Comparison of ENCODE assay signal across 15 cellular contexts in the genomic region with DNA sequence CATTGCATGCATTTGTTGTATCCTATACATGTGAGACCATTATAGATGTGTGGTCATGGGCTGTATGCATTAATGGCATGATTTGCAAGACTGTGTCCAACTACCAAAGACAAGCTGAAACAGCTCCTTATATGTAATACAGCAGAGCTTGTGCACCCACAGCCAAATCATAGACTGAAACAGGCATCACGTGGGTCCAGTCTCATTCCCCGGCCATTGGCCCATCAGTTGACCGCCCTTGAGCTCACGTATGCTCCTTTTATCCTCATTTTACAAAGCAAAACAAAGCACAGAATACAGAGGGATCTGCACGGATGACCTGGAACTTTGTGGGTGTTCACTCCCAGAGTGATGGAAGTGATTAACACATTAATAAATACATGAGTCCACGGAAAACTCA.
A peak's percentile ranks its signal among the peaks of the same experiment; 100 is the strongest.
DNase-seq lines count a peak whose midpoint lies in the region; ATAC-seq and TF ChIP-seq lines count a peak whose summit lies in the region.
"Had no signal": no experiment of that assay in that cellular context is flagged by ENCODE, and none has a peak within 500 bp of the region (broad histone marks: within the 10 kb centered on the region; RNA-seq: fewer than 3 reads in every experiment).

No MANE protein-coding gene starts in this region.

- no peak for TF ChIP-seq EP300 in gastroesophageal sphincter (IDR thresholded peaks at IDR 0.05)

- peak overlapping the region; percentile 89 for H3K4me2 ChIP-seq in MM.1S (ENCODE audit: low read depth, low read length)
- H3K4me2 ChIP-seq: A549 had no signal

- no peak overlapping the region for H3K27ac Mint-ChIP-seq in CD4-positive, alpha-beta T cell
- H3K27ac Mint-ChIP-seq: CD4-positive, CD25-positive, alpha-beta regulatory T cell; HFFc6 had no signal

- H3K4me3 ChIP-seq in MM.1S (ENCODE audit: low read length) (peak overlapping the region; percentile 66; the same call in 1 of the 2 replicates), gastroesophageal sphincter (no peak overlapping the region), rectal smooth muscle tissue (ENCODE audit: low read length) (no peak overlapping the region), BE2C (ENCODE audit: low read depth, low read length) (no peak overlapping the region)
- H3K4me3 ChIP-seq: A549 had no signal

- ATAC-seq in gastroesophageal sphincter: no peak
- ATAC-seq in HG03457 (IDR thresholded peaks at IDR 0.05; ENCODE audit: unreplicated experiment): no peak
- ATAC-seq in CD4-positive, alpha-beta T cell (ENCODE audit: poor library complexity): no peak
- ATAC-seq: A549 had no signal

- no peak overlapping the region for H3K9ac ChIP-seq in MM.1S (ENCODE audit: low read length)
- no peak overlapping the region for H3K9ac ChIP-seq in rectal smooth muscle tissue (ENCODE audit: low read length)

- H3K27me3 ChIP-seq in MM.1S (replicated peaks; ENCODE audit: insufficient read depth, low read length) (no peaks in the 10 kb centered on the region), gastroesophageal sphincter (no peaks in the 10 kb centered on the region), rectal smooth muscle tissue (ENCODE audit: control insufficient read depth, insufficient read depth, low read length) (no peaks in the 10 kb centered on the region), BE2C (no peaks in the 10 kb centered on the region)
- H3K27me3 ChIP-seq in CD4-positive, alpha-beta T cell (ENCODE audit: control insufficient read depth, insufficient read depth, low read length): peaks cover 11% of the 10 kb centered on the region

- peak overlapping the region; percentile 24; the same call in 1 of the 2 replicates for H3K27ac ChIP-seq in MM.1S (ENCODE audit: low read length)
- peak overlapping the region in 3 of 4 donors; percentile 75 to 90 (median 83) for H3K27ac ChIP-seq in gastroesophageal sphincter
- H3K27ac ChIP-seq in rectal smooth muscle tissue (ENCODE audit: low read depth, low read length): peak overlapping the region; percentile 39
- no peak overlapping the region for H3K27ac ChIP-seq in CD4-positive, alpha-beta T cell (ENCODE audit: low read depth, low read length)
- H3K27ac ChIP-seq: A549, HL-60 had no signal

- 58 to 75% methylated on average over 6 of the region's 6 CpGs for WGBS in gastroesophageal sphincter (ENCODE audit: low coverage in 1 of 2), 2 donors

- TF ChIP-seq POLR2A in gastroesophageal sphincter (IDR thresholded peaks at IDR 0.05): no peak

- peaks cover 50% of the 10 kb centered on the region for H3K27me3 Mint-ChIP-seq in CD4-positive, alpha-beta T cell

- H3K36me3 Mint-ChIP-seq in CD4-positive, alpha-beta T cell (ENCODE audit: low read depth): no peaks in the 10 kb centered on the region
- H3K36me3 Mint-ChIP-seq: CD4-positive, CD25-positive, alpha-beta regulatory T cell had no signal

- DNase-seq in MM.1S (no peak), ureter (ENCODE audit: low spot score) (peak; percentile 32), BE2C (no peak), RKO (ENCODE audit: low spot score) (no peak)
- no peak for DNase-seq in CD4-positive, alpha-beta T cell
- DNase-seq: Calu3; CD4-positive, CD25-positive, alpha-beta regulatory T cell; DMS 273 treated with DMSO at 0.1 percent for 48 hours; HCEC 1CT; HFFc6 had no signal

- H3K4me1 Mint-ChIP-seq in CD4-positive, alpha-beta T cell (ENCODE audit: low read depth): peaks cover 12% of the 10 kb centered on the region

- peaks cover 28% of the 10 kb centered on the region for H3K79me2 ChIP-seq in MM.1S (ENCODE audit: low read length)

- CTCF ChIA-PET in CD4-positive, alpha-beta T cell (lab: Charles Lee): no interaction called here

- H3K9me2 ChIP-seq in MM.1S (replicated peaks; ENCODE audit: insufficient read depth, low read length): no peaks in the 10 kb centered on the region

- no peak overlapping the region for H2AFZ ChIP-seq in MM.1S (ENCODE audit: low read length)

- H3K36me3 ChIP-seq in MM.1S (replicated peaks; ENCODE audit: insufficient read depth, low read length) (no peaks in the 10 kb centered on the region), gastroesophageal sphincter (no peaks in the 10 kb centered on the region), rectal smooth muscle tissue (ENCODE audit: control insufficient read depth, insufficient read depth, low read length) (no peaks in the 10 kb centered on the region), BE2C (no peaks in the 10 kb centered on the region)

- no peak overlapping the region for H3K4me3 Mint-ChIP-seq in CD4-positive, alpha-beta T cell
- H3K4me3 Mint-ChIP-seq: CD4-positive, CD25-positive, alpha-beta regulatory T cell; HFFc6 had no signal

- intact Hi-C loops in CD4-positive, alpha-beta T cell (cut with DNase I, micrococcal nuclease): no loop called here

- POLR2A ChIA-PET in CD4-positive, alpha-beta T cell (lab: Charles Lee): no interaction called here

- no peaks in the 10 kb centered on the region for H3K9me3 Mint-ChIP-seq in CD4-positive, alpha-beta T cell
- H3K9me3 Mint-ChIP-seq: CD4-positive, CD25-positive, alpha-beta regulatory T cell; HFFc6 had no signal

- H3K9me3 ChIP-seq in MM.1S (replicated peaks; ENCODE audit: insufficient read depth, low read length) (no peaks in the 10 kb centered on the region), gastroesophageal sphincter (no peaks in the 10 kb centered on the region), BE2C (no peaks in the 10 kb centered on the region)
- no peaks in the 10 kb centered on the region for H3K9me3 ChIP-seq in CD4-positive, alpha-beta T cell (ENCODE audit: control insufficient read depth, low read length)
- H3K9me3 ChIP-seq: A549 had no signal

- H3F3A ChIP-seq in MM.1S (ENCODE audit: insufficient read depth, low read length): no peaks in the 10 kb centered on the region

- no peak for TF ChIP-seq CTCF in MM.1S (IDR thresholded peaks at IDR 0.05; ENCODE audit: low read length)
- TF ChIP-seq CTCF in gastroesophageal sphincter (IDR thresholded peaks at IDR 0.05): no peak
- TF ChIP-seq CTCF in BE2C (IDR thresholded peaks at IDR 0.05; ENCODE audit: low read depth, low read length): no peak
- no peak for TF ChIP-seq CTCF in CD4-positive, alpha-beta T cell (IDR thresholded peaks at IDR 0.05)

- H3K4me1 ChIP-seq in MM.1S (ENCODE audit: low read length): peaks cover 13% of the 10 kb centered on the region
- peaks cover 0 to 94% (median 29%) of the 10 kb centered on the region in 3 donors for H3K4me1 ChIP-seq in gastroesophageal sphincter
- peaks cover 60% of the 10 kb centered on the region for H3K4me1 ChIP-seq in rectal smooth muscle tissue (ENCODE audit: control insufficient read depth, insufficient read depth, low read length)
- peaks cover 31% of the 10 kb centered on the region for H3K4me1 ChIP-seq in BE2C

- no peaks in the 10 kb centered on the region for H4K20me1 ChIP-seq in MM.1S (ENCODE audit: insufficient read depth, low read length)
